ENCODE assay signal across 9 cellular contexts in the genomic region with DNA sequence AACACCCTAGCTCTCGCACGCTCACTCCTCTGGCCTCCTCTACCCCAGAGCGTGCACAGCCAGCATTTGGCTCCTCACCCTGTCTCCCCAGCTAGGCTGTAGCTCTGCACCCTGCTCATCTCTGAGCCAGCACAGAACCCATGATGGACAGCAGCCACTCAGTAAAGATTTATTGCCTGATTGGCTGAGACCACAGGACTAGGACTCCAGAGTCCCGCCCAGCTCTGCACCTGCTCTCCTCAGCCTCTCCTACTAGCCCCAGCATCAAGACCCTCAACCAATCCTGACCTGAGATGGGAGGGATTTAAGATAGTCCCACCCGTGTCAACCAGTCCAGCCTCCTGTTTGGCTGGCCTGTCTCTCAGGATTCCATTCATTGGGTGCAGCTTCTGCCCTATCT. TPM values are rescaled to one million over a fixed set of nuclear protein-coding genes. Genes with fewer than 3 reads are reported as not detected.
DNase-seq lines count a peak whose midpoint lies in the region; ATAC-seq and TF ChIP-seq lines count a peak whose summit lies in the region.
"Had no signal": no experiment of that assay in that cellular context is flagged by ENCODE, and none has a peak within 500 bp of the region (broad histone marks: within the 10 kb centered on the region; RNA-seq: fewer than 3 reads in every experiment).

No MANE protein-coding gene starts in this region.

- no peak overlapping the region for H2AFZ ChIP-seq in HCT116 (ENCODE audit: low read depth, low read length, poor library complexity, severe bottlenecking)

- peaks cover 16% of the 10 kb centered on the region for H3K27me3 Mint-ChIP-seq in activated CD4-positive, alpha-beta memory T cell treated with anti-CD3 and anti-CD28 coated beads for 36 hours

- RAD21 ChIA-PET in HCT116 (lab: Charles Lee; ENCODE audit: low non-redundant PET in 1 of 2, low total read pairs in 2 of 2, uncharacterized antibody in 2 of 2, unreplicated experiment in 2 of 2), result no interaction called here

- POLR2A ChIA-PET in HCT116 (lab: Charles Lee), result no interaction called here
- POLR2A ChIA-PET in activated CD4-positive, alpha-beta memory T cell treated with anti-CD3 and anti-CD28 coated beads for 36 hours (lab: Charles Lee), result no interaction called here

- no peak overlapping the region for H3K4me3 Mint-ChIP-seq in activated CD4-positive, alpha-beta memory T cell treated with anti-CD3 and anti-CD28 coated beads for 36 hours

- no peak overlapping the region for H3K4me2 ChIP-seq in HCT116 (ENCODE audit: low read length)

- H3K27ac ChIP-seq in HCT116 (ENCODE audit: low read depth, low read length) (no peak overlapping the region), RWPE2 (ENCODE audit: poor library complexity, severe bottlenecking) (no peak overlapping the region), colonic mucosa (no peak overlapping the region)

- H3K9me3 ChIP-seq in HCT116 (ENCODE audit: control insufficient read depth in 1 of 2, insufficient read depth in 1 of 2, low read depth in 1 of 2, low read length in 2 of 2) (no peaks in the 10 kb centered on the region), RWPE2 (ENCODE audit: severe bottlenecking) (no peaks in the 10 kb centered on the region), colonic mucosa (no peaks in the 10 kb centered on the region)

- no peaks in the 10 kb centered on the region for H4K20me1 ChIP-seq in HCT116 (ENCODE audit: insufficient read depth)

- no peak for TF ChIP-seq POLR2A in HCT116 (IDR thresholded peaks at IDR 0.05; ENCODE audit: borderline replicate concordance, extremely low read depth, insufficient read depth, insufficient read length)

- H3K27me3 ChIP-seq in HCT116 (ENCODE audit: insufficient read depth, low read length), result no peaks in the 10 kb centered on the region
- H3K27me3 ChIP-seq in RWPE2 (ENCODE audit: insufficient read depth, poor library complexity, severe bottlenecking), result peaks cover under 1% of the 10 kb centered on the region
- no peaks in the 10 kb centered on the region for H3K27me3 ChIP-seq in colonic mucosa

- no peaks in the 10 kb centered on the region for H3K4me1 Mint-ChIP-seq in activated CD4-positive, alpha-beta memory T cell treated with anti-CD3 and anti-CD28 coated beads for 36 hours (ENCODE audit: low read depth)
- H3K4me1 Mint-ChIP-seq: CD4-positive, CD25-positive, alpha-beta regulatory T cell had no signal

- CTCF ChIA-PET in HCT116 (lab: Charles Lee), result interaction anchor here (0.8 to 1.5 kb wide), 3 partner anchors 267 to 302 kb away, joined by 3 read pairs; no protein-coding TSS in a partner anchor
- CTCF ChIA-PET in activated CD4-positive, alpha-beta memory T cell treated with anti-CD3 and anti-CD28 coated beads for 36 hours (lab: Charles Lee), result no interaction called here

- H3K36me3 Mint-ChIP-seq in activated CD4-positive, alpha-beta memory T cell treated with anti-CD3 and anti-CD28 coated beads for 36 hours, result no peaks in the 10 kb centered on the region
- H3K36me3 Mint-ChIP-seq: CD4-positive, CD25-positive, alpha-beta regulatory T cell had no signal

- DNase-seq in A172 (ENCODE audit: low spot score), result peak; percentile 39
- DNase-seq in HCT116 (ENCODE audit: low read depth, low spot score), result peak; percentile 76
- no peak for DNase-seq in RWPE2 (ENCODE audit: low spot score)
- peak; percentile 70 for DNase-seq in iPS DF 19.7 (ENCODE audit: low read depth, low spot score)
- no peak for DNase-seq in colonic mucosa
- no peak for DNase-seq in activated CD4-positive, alpha-beta memory T cell treated with anti-CD3 and anti-CD28 coated beads for 36 hours
- DNase-seq in HUDEP-2 (lab: John Stamatoyannopoulos, UW; ENCODE audit: unreplicated experiment in 76 of 76), result no peak

- H3K9ac ChIP-seq in HCT116 (ENCODE audit: low read length), result no peak overlapping the region
- no peak overlapping the region for H3K9ac ChIP-seq in colonic mucosa (ENCODE audit: low read depth in 2 of 2, low read length in 2 of 2)

- ATAC-seq in HCT116 (peak; percentile 94), RWPE2 (ENCODE audit: low read depth) (peak; percentile 57; the same call in 2 of the 3 replicates), HG03354 (IDR thresholded peaks at IDR 0.05; ENCODE audit: poor library complexity, severe bottlenecking, unreplicated experiment) (no peak)

- BruUV-seq in HCT116 (replicated peaks; lab: Mats Ljungman, UMichigan), result no TSS peak

- H3K36me3 ChIP-seq in HCT116 (ENCODE audit: control insufficient read depth in 1 of 2, insufficient read depth in 2 of 2, low read length in 2 of 2) (no peaks in the 10 kb centered on the region), RWPE2 (ENCODE audit: low read depth) (no peaks in the 10 kb centered on the region), colonic mucosa (no peaks in the 10 kb centered on the region)

- H3K9me2 ChIP-seq in HCT116 (ENCODE audit: insufficient read depth), result no peaks in the 10 kb centered on the region

- H3K79me2 ChIP-seq in HCT116 (ENCODE audit: insufficient read depth, low read length), result no peaks in the 10 kb centered on the region

- no peak overlapping the region for H3K4me3 ChIP-seq in HCT116 (replicated peaks in 1 of 2; ENCODE audit: low read depth in 1 of 2, low read length in 2 of 2)
- no peak overlapping the region for H3K4me3 ChIP-seq in RWPE2 (ENCODE audit: severe bottlenecking)
- H3K4me3 ChIP-seq in colonic mucosa, result no peak overlapping the region

- H3K4me1 ChIP-seq in HCT116 (ENCODE audit: control insufficient read depth in 1 of 2, insufficient read depth in 2 of 2, low read length in 2 of 2) (no peaks in the 10 kb centered on the region), RWPE2 (ENCODE audit: insufficient read depth, poor library complexity, severe bottlenecking) (no peaks in the 10 kb centered on the region), colonic mucosa (no peaks in the 10 kb centered on the region)

- no peak for TF ChIP-seq RAD21 in HCT116 (IDR thresholded peaks at IDR 0.05; ENCODE audit: low read depth)

- intact Hi-C loops in HCT116 (cut with micrococcal nuclease), result no loop called here
- intact Hi-C loops in colonic mucosa (cut with DNase I), result loop anchor here (10.0 kb wide), 1 partner anchor 302 kb away; no protein-coding TSS in a partner anchor
- intact Hi-C loops in activated CD4-positive, alpha-beta memory T cell treated with anti-CD3 and anti-CD28 coated beads for 36 hours (cut with micrococcal nuclease), result no loop called here

- TF ChIP-seq CTCF in HCT116 (IDR thresholded peaks at IDR 0.05 in 2 of 3, conservative IDR thresholded peaks at IDR 0.05 in 1 of 3; ENCODE audit: borderline replicate concordance in 1 of 3, insufficient read depth in 1 of 3, low read depth in 2 of 3, low read length in 2 of 3), result no peak
- no peak for TF ChIP-seq CTCF in RWPE2 (IDR thresholded peaks at IDR 0.05; ENCODE audit: poor library complexity, severe bottlenecking)
- no peak for TF ChIP-seq CTCF in colonic mucosa (IDR thresholded peaks at IDR 0.05)

- H3K27ac Mint-ChIP-seq in activated CD4-positive, alpha-beta memory T cell treated with anti-CD3 and anti-CD28 coated beads for 36 hours, result no peak overlapping the region
- H3K27ac Mint-ChIP-seq: CD4-positive, CD25-positive, alpha-beta regulatory T cell had no signal

- H3K9me3 Mint-ChIP-seq in activated CD4-positive, alpha-beta memory T cell treated with anti-CD3 and anti-CD28 coated beads for 36 hours, result no peaks in the 10 kb centered on the region

TF ChIP-seq in HCT116, 20 proteins besides CTCF, POLR2A, EP300 and RAD21:
- no peak for TF ChIP-seq JUND (IDR thresholded peaks at IDR 0.05)
- TF ChIP-seq ATF3 (IDR thresholded peaks at IDR 0.05), result no peak
- TF ChIP-seq SP1 (IDR thresholded peaks at IDR 0.05; ENCODE audit: low read depth), result peak; percentile 77

RNA-seq across cellular contexts. Expression of gene C1QB, which starts 9.3 kb away (rescaled TPM):
- total RNA-seq in A172 (2014; rRNA removed; shearing (Covaris generic)), result not detected in 2 replicates
- 0.32 TPM for total RNA-seq in HCT116 (2021; ENCODE audit: unreplicated experiment)
- not detected in 2 replicates for polyA plus RNA-seq in HCT116 (2012)
- 10 to 100 TPM; 44.6 to 72.5 TPM for total RNA-seq in colonic mucosa
- not detected for total RNA-seq in activated CD4-positive, alpha-beta memory T cell treated with anti-CD3 and anti-CD28 coated beads for 36 hours
- total RNA-seq: CD4-positive, CD25-positive, alpha-beta regulatory T cell had no signal
- polyA plus RNA-seq: CD4-positive, CD25-positive, alpha-beta regulatory T cell had no signal

RNA-seq across cellular contexts. Expression of gene C1QC, which starts 18.9 kb away (rescaled TPM):
- total RNA-seq in A172 (2014; rRNA removed; shearing (Covaris generic)), result not detected in 2 replicates
- total RNA-seq in HCT116 (2021; ENCODE audit: unreplicated experiment) (0.59 TPM), colonic mucosa (10 to 100 TPM; 45.4 to 80.9 TPM)
- polyA plus RNA-seq in HCT116 (2012), result not detected in 2 replicates
- not detected for total RNA-seq in activated CD4-positive, alpha-beta memory T cell treated with anti-CD3 and anti-CD28 coated beads for 36 hours
- total RNA-seq: CD4-positive, CD25-positive, alpha-beta regulatory T cell had no signal
- polyA plus RNA-seq: CD4-positive, CD25-positive, alpha-beta regulatory T cell had no signal

RNA-seq across cellular contexts. Expression of gene C1QA, which starts 25.9 kb away (rescaled TPM):
- not detected in 2 replicates for total RNA-seq in A172 (2014; rRNA removed; shearing (Covaris generic))
- total RNA-seq in HCT116 (2021; ENCODE audit: unreplicated experiment), result 0.91 TPM
- polyA plus RNA-seq in HCT116 (2012), result not detected in 2 replicates
- 10 to 100 TPM; 38.5 to 72.4 TPM for total RNA-seq in colonic mucosa
- total RNA-seq in activated CD4-positive, alpha-beta memory T cell treated with anti-CD3 and anti-CD28 coated beads for 36 hours, result not detected
- total RNA-seq: CD4-positive, CD25-positive, alpha-beta regulatory T cell had no signal
- polyA plus RNA-seq: CD4-positive, CD25-positive, alpha-beta regulatory T cell had no signal

RNA-seq across cellular contexts. Expression of gene EPHB2, which starts 48.3 kb away (rescaled TPM):
- 29.6 and 39.3 TPM in 2 replicates for total RNA-seq in A172 (2014; rRNA removed; shearing (Covaris generic))
- total RNA-seq in HCT116 (2021; ENCODE audit: unreplicated experiment) (19.5 TPM), colonic mucosa (100 to 1,000 TPM in 1 of 2 donors, 10 to 100 TPM in 1; 71.9 to 150 TPM)
- polyA plus RNA-seq in HCT116 (2012), result 19.4 and 22.0 TPM in 2 replicates
- total RNA-seq in activated CD4-positive, alpha-beta memory T cell treated with anti-CD3 and anti-CD28 coated beads for 36 hours, result under 1 TPM; 0.07 to 0.17 TPM
- total RNA-seq: CD4-positive, CD25-positive, alpha-beta regulatory T cell had no signal
- polyA plus RNA-seq: CD4-positive, CD25-positive, alpha-beta regulatory T cell had no signal

Comparison
In these comparisons a context has a peak if more than half of its experiments do, and no peak if none do; other contexts are left out.
1. DNase-seq: peak in A172 (single experiment), HCT116 (single experiment) and iPS DF 19.7 (single experiment); none in RWPE2 (single experiment), colonic mucosa (single experiment), activated CD4-positive, alpha-beta memory T cell treated with anti-CD3 and anti-CD28 coated beads for 36 hours (single experiment) and HUDEP-2 (0 of 76).
2. RNA of gene C1QB, which starts 9.3 kb away (total RNA-seq): 44.6 to 72.5 TPM in colonic mucosa; 0.32 TPM in HCT116 (single experiment), not detected in A172 and not detected in activated CD4-positive, alpha-beta memory T cell treated with anti-CD3 and anti-CD28 coated beads for 36 hours; every median in the first group is over 10 times any median in the second.
3. RNA of gene C1QC, which starts 18.9 kb away (total RNA-seq): 45.4 to 80.9 TPM in colonic mucosa; 0.59 TPM in HCT116 (single experiment), not detected in A172 and not detected in activated CD4-positive, alpha-beta memory T cell treated with anti-CD3 and anti-CD28 coated beads for 36 hours; every median in the first group is over 10 times any median in the second.
4. RNA of gene C1QA, which starts 25.9 kb away (total RNA-seq): 38.5 to 72.4 TPM in colonic mucosa; 0.91 TPM in HCT116 (single experiment), not detected in A172 and not detected in activated CD4-positive, alpha-beta memory T cell treated with anti-CD3 and anti-CD28 coated beads for 36 hours; every median in the first group is over 10 times any median in the second.